ENCODE assay signal across 10 cellular contexts in genomic region chr11:27213232-27213660, GRCh38.
DNase-seq lines count a peak whose midpoint lies in the region; ATAC-seq and TF ChIP-seq lines count a peak whose summit lies in the region.
"Had no signal": no experiment of that assay in that cellular context is flagged by ENCODE, and none has a peak within 500 bp of the region (broad histone marks: within the 10 kb centered on the region; RNA-seq: fewer than 3 reads in every experiment).

No MANE protein-coding gene starts in this region.

- H3K36me3 ChIP-seq in prostate gland (no peaks in the 10 kb centered on the region), esophagus muscularis mucosa (no peaks in the 10 kb centered on the region)

- no peaks in the 10 kb centered on the region for H3K4me1 ChIP-seq in prostate gland (replicated peaks)
- H3K4me1 ChIP-seq in esophagus muscularis mucosa, result peaks cover 27 to 46% (median 37%) of the 10 kb centered on the region in 4 donors

- H3K4me3 ChIP-seq in epithelial cell of esophagus (ENCODE audit: low read length) (no peak overlapping the region), prostate gland (no peak overlapping the region), esophagus muscularis mucosa (no peak overlapping the region)

- ATAC-seq in omental fat pad (ENCODE audit: low FRiP score) (peak; percentile 74), HG03039 (IDR thresholded peaks at IDR 0.05; ENCODE audit: unreplicated experiment) (no peak), HG03565 (IDR thresholded peaks at IDR 0.05; ENCODE audit: unreplicated experiment) (no peak)

- TF ChIP-seq CTCF in epithelial cell of esophagus (IDR thresholded peaks at IDR 0.05; ENCODE audit: insufficient read depth, low read depth, low read length, missing control alignments) (no peak), omental fat pad (IDR thresholded peaks at IDR 0.05) (no peak), prostate gland (IDR thresholded peaks at IDR 0.05) (no peak), esophagus muscularis mucosa (IDR thresholded peaks at IDR 0.05) (no peak)

- H3K27me3 ChIP-seq in prostate gland (replicated peaks; ENCODE audit: insufficient read depth) (no peaks in the 10 kb centered on the region), esophagus muscularis mucosa (no peaks in the 10 kb centered on the region)

- intact Hi-C loops in prostate gland (cut with DNase I) (no loop called here), esophagus muscularis mucosa (cut with DNase I) (no loop called here)

- H3K9me3 ChIP-seq in prostate gland (no peaks in the 10 kb centered on the region), esophagus muscularis mucosa (no peaks in the 10 kb centered on the region)

- H3K27ac ChIP-seq in prostate gland (no peak overlapping the region), esophagus muscularis mucosa (replicated peaks in 1 of 4) (no peak overlapping the region)
- H3K27ac ChIP-seq: KMS-11 had no signal

- 12% methylated on average over 4 of the region's 4 CpGs for WGBS in prostate gland
- 7% methylated on average over 4 of the region's 4 CpGs for WGBS in esophagus muscularis mucosa

- peak; percentile 88 for DNase-seq in GM04503 (ENCODE audit: low read depth)
- DNase-seq in NCI-H2171 treated with DMSO at 0.1 percent for 48 hours (lab: John Stamatoyannopoulos, UW), result peak; percentile 82
- peak; percentile 86 for DNase-seq in epithelial cell of esophagus (ENCODE audit: low read depth)
- no peak for DNase-seq in omental fat pad (ENCODE audit: low spot score)
- no peak for DNase-seq in prostate gland (ENCODE audit: low spot score)
- DNase-seq in esophagus muscularis mucosa (ENCODE audit: extremely low spot score), result no peak
- DNase-seq: activated CD4-positive, alpha-beta memory T cell treated with anti-CD3 and anti-CD28 coated beads for 36 hours had no signal

- TF ChIP-seq POLR2A in prostate gland (IDR thresholded peaks at IDR 0.05), result no peak
- no peak for TF ChIP-seq POLR2A in esophagus muscularis mucosa (IDR thresholded peaks at IDR 0.05; ENCODE audit: low read depth)

- no peak for TF ChIP-seq EP300 in esophagus muscularis mucosa (IDR thresholded peaks at IDR 0.05)

Comparison
In these comparisons a context has a peak if more than half of its experiments do, and no peak if none do; other contexts are left out.
1. DNase-seq: peak in GM04503 (single experiment), NCI-H2171 treated with DMSO at 0.1 percent for 48 hours (single experiment) and epithelial cell of esophagus (single experiment); none in omental fat pad (single experiment), prostate gland (single experiment) and esophagus muscularis mucosa (single experiment).